23 cellular contexts compared by ENCODE assay signal in the genomic region with DNA sequence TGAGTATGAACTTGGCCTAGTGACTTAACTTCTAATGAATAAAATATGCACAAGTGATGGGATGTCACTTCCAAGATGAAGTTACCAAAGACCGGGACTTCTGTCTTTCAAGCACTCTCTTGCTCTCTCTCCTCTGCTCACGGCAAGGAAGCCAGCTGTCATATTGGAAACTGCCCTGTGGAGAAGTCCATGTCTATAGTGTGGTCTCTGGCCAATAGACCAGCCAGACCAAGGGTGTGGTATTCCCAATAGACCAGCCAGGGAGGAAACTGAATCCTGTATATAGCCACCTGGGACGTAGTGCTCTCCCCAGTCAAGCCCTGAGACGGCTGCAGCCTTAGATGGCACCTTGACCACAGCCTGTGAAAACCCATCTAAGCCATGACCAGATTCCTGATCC.
"Had no signal": no experiment of that assay in that cellular context is flagged by ENCODE, and none has a peak within 500 bp of the region (broad histone marks: within the 10 kb centered on the region; RNA-seq: fewer than 3 reads in every experiment).

No MANE protein-coding gene starts in this region.

- H3K4me3 ChIP-seq: colonic mucosa, esophagus squamous epithelium, gastrocnemius medialis, hepatocyte, left lung, lower lobe of right lung, mucosa of descending colon had no signal

- H3K4me3 Mint-ChIP-seq: dendritic cell treated with granulocyte-macrophage colony-stimulating factor and Interleukin-4, amounts not matched to agents 40 ng/mL and 50 ng/mL, for 4 days; effector memory CD8-positive, alpha-beta T cell; endodermal cell; mesothelial cell of epicardium; naive thymus-derived CD4-positive, alpha-beta T cell had no signal

- H3K9me3 ChIP-seq: colonic mucosa, esophagus squamous epithelium, gastrocnemius medialis, left lung, lower lobe of right lung, mucosa of descending colon had no signal

- H3K27me3 ChIP-seq: colonic mucosa had no signal

- H3K4me2 ChIP-seq: hepatocyte had no signal

- H3K36me3 Mint-ChIP-seq: mesothelial cell of epicardium; naive thymus-derived CD4-positive, alpha-beta T cell had no signal

- H3K9me3 Mint-ChIP-seq: dendritic cell treated with granulocyte-macrophage colony-stimulating factor and Interleukin-4, amounts not matched to agents 40 ng/mL and 50 ng/mL, for 4 days; effector memory CD8-positive, alpha-beta T cell; endodermal cell; mesothelial cell of epicardium had no signal

- H3K27ac ChIP-seq: colonic mucosa, epithelial cell of prostate, esophagus squamous epithelium, gastrocnemius medialis, hepatocyte, left lung, lower lobe of right lung had no signal

- H3K4me1 ChIP-seq: colonic mucosa, esophagus squamous epithelium, gastrocnemius medialis, left lung, lower lobe of right lung had no signal

- H2AFZ ChIP-seq: hepatocyte had no signal

- H3K36me3 ChIP-seq: colonic mucosa, esophagus squamous epithelium, gastrocnemius medialis, left lung, lower lobe of right lung had no signal

- H3K4me1 Mint-ChIP-seq: endodermal cell had no signal

- ATAC-seq: effector memory CD8-positive, alpha-beta T cell; esophagus mucosa; gastrocnemius medialis; left cardiac atrium; left lung; left ventricle myocardium superior; lower lobe of right lung; mucosa of descending colon; naive thymus-derived CD4-positive, alpha-beta T cell had no signal

- H3K27ac Mint-ChIP-seq: dendritic cell treated with granulocyte-macrophage colony-stimulating factor and Interleukin-4, amounts not matched to agents 40 ng/mL and 50 ng/mL, for 4 days; effector memory CD8-positive, alpha-beta T cell; endodermal cell; mesothelial cell of epicardium; naive thymus-derived CD4-positive, alpha-beta T cell had no signal

- DNase-seq: colonic mucosa; cortex of kidney; effector CD8-positive, alpha-beta T cell; effector memory CD8-positive, alpha-beta T cell; endodermal cell; erythroblast; esophagus squamous epithelium; foreskin fibroblast; gastrocnemius medialis; glutamatergic neuron; hypothalamus; left cardiac atrium; left lung; left ventricle myocardium superior; lower lobe of right lung; mesenchymal stem cell; mucosa of descending colon; naive thymus-derived CD4-positive, alpha-beta T cell had no signal
